ENCODE assay signal across 8 cellular contexts in the genomic region with DNA sequence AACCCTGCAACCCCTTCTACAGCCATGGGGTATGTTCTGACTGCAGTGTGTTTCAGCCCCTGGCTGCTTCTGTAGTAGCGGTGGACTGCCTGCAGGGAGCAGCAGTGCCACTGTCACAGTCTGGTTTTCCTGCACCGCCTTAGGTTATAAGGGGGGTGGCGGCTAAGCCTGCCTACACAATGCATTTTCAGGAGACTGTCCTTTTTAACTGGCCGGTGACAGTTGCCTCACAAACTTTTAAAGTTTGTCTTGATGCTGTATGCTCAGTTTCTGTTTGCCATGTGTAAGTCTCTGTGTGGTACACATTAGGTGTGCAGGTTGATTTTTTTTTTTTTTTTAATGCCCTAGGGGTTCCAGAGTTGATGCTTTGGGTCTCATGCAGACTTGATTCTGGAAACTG. TPM values are rescaled to one million over a fixed set of nuclear protein-coding genes. Genes with fewer than 3 reads are reported as not detected.
A peak's percentile ranks its signal among the peaks of the same experiment; 100 is the strongest.
DNase-seq lines count a peak whose midpoint lies in the region; ATAC-seq, FAIRE-seq and TF ChIP-seq lines count a peak whose summit lies in the region.

No MANE protein-coding gene starts in this region.

- ATAC-seq in HG03571 (IDR thresholded peaks at IDR 0.05; ENCODE audit: unreplicated experiment) = peak; percentile 88

- no peak overlapping the region for H3K4me3 ChIP-seq in neutrophil (ENCODE audit: low read depth in 1 of 2, low read length in 1 of 2)

- no peak for TF ChIP-seq POLR2A in GM12891 (IDR thresholded peaks at IDR 0.05; ENCODE audit: low read depth, low read length)

- DNase-seq in A172 (ENCODE audit: low spot score) (peak; percentile 40), GM12891 (ENCODE audit: insufficient read length, low spot score) (peak; percentile 44), RPMI7951 (ENCODE audit: low read depth) (peak; percentile 53), fibroblast of the conjunctiva (ENCODE audit: low read depth) (peak; percentile 29), superior temporal gyrus (ENCODE audit: extremely low spot score) (peak; percentile 83)
- DNase-seq in activated T-helper 1 cell treated with anti-CD3 and anti-CD28 coated beads, Interleukin-2, amount 50 U/mL, for 16 hours (ENCODE audit: low read depth in 1 of 2, low spot score in 1 of 2) = peak; percentile 53 to 56

- H3K36me3 ChIP-seq in neutrophil = peaks cover 75% of the 10 kb centered on the region

- H3K9me3 ChIP-seq in neutrophil = no peaks in the 10 kb centered on the region

- no peaks in the 10 kb centered on the region for H3K4me1 ChIP-seq in neutrophil (ENCODE audit: control insufficient read depth in 1 of 2, insufficient read depth in 1 of 2, low read depth in 1 of 2, low read length in 1 of 2)

- FAIRE-seq in GM12891 (lab: Jason Lieb, UNC) = peak; percentile 98

- TF ChIP-seq CTCF in neutrophil (IDR thresholded peaks at IDR 0.05) = peak; percentile 94

- H3K27ac ChIP-seq in neutrophil = no peak overlapping the region

- no peaks in the 10 kb centered on the region for H3K27me3 ChIP-seq in neutrophil

TF ChIP-seq in GM12891, 5 proteins besides CTCF, POLR2A, EP300 and RAD21:
- TF ChIP-seq TAF1 (IDR thresholded peaks at IDR 0.05; ENCODE audit: low read depth, low read length) = no peak
- TF ChIP-seq SPI1 (IDR thresholded peaks at IDR 0.05; ENCODE audit: low read depth, low read length) = no peak
- TF ChIP-seq PAX5 (IDR thresholded peaks at IDR 0.05; ENCODE audit: insufficient read depth, low read length, severe bottlenecking) = no peak
- no peak for TF ChIP-seq POU2F2 (IDR thresholded peaks at IDR 0.05; ENCODE audit: low read depth, low read length)
- no peak for TF ChIP-seq POLR2AphosphoS5 (IDR thresholded peaks at IDR 0.05; ENCODE audit: low read depth, low read length)

RNA-seq across cellular contexts. Expression of a gene that starts 53.0 kb away (rescaled TPM):
- 6.1 and 16.2 TPM in 2 replicates for total RNA-seq in A172 (2014; rRNA removed; shearing (Covaris generic))
- polyA plus RNA-seq in GM12891 (2012; ENCODE audit: low read depth, missing spikeins) = 21.0 TPM
- total RNA-seq in RPMI7951 (2014; rRNA removed; shearing (Covaris generic)) = 9.2 and 11.7 TPM in 2 replicates

Comparison
In these comparisons a context has a peak if more than half of its experiments do, and no peak if none do; other contexts are left out.
1. DNase-seq: peak in every context shown above with its lines; median percentile 83 in superior temporal gyrus; 54 in activated T-helper 1 cell treated with anti-CD3 and anti-CD28 coated beads, Interleukin-2, amount 50 U/mL, for 16 hours; 53 in RPMI7951; 44 in GM12891; 40 in A172; 29 in fibroblast of the conjunctiva.